2 cellular contexts compared by ENCODE assay signal in genomic region chr18:13435596-13436333, GRCh38.
TF ChIP-seq lines count a peak whose summit lies in the region.

No MANE protein-coding gene starts in this region.

TF ChIP-seq in IMR-90, 13 proteins besides CTCF, POLR2A, EP300 and RAD21 (continued from another document):
- TF ChIP-seq USF2 (IDR thresholded peaks at IDR 0.05; ENCODE audit: low read depth, low read length) = no peak
- no peak for TF ChIP-seq MAZ (IDR thresholded peaks at IDR 0.05; ENCODE audit: borderline replicate concordance, low read depth, low read length)
- no peak for TF ChIP-seq ELK1 (IDR thresholded peaks at IDR 0.05; ENCODE audit: borderline replicate concordance, low read depth, low read length)
- no peak for TF ChIP-seq MXI1 (IDR thresholded peaks at IDR 0.05; ENCODE audit: borderline replicate concordance, low read depth, low read length)
- TF ChIP-seq MAFK (IDR thresholded peaks at IDR 0.05; ENCODE audit: low read depth, low read length) = no peak
- TF ChIP-seq SMC3 (IDR thresholded peaks at IDR 0.05; ENCODE audit: low read depth, low read length) = no peak
- TF ChIP-seq CHD1 (IDR thresholded peaks at IDR 0.05; ENCODE audit: low read depth, low read length) = no peak
- TF ChIP-seq RFX5 (IDR thresholded peaks at IDR 0.05; ENCODE audit: low read depth, low read length) = no peak

TF ChIP-seq in GM23338, 12 proteins besides CTCF, POLR2A, EP300 and RAD21 (continued from another document):
- TF ChIP-seq REST (IDR thresholded peaks at IDR 0.05; ENCODE audit: unreplicated experiment) (no peak), EZH2 (IDR thresholded peaks at IDR 0.05; ENCODE audit: low read depth, unreplicated experiment) (no peak), ZNF114 (CRISPR knock-in tag; IDR thresholded peaks at IDR 0.05) (no peak), POLR2AphosphoS5 (IDR thresholded peaks at IDR 0.05; ENCODE audit: low read depth) (no peak), JUNB (IDR thresholded peaks at IDR 0.05; ENCODE audit: unreplicated experiment) (no peak), NANOG (IDR thresholded peaks at IDR 0.05; ENCODE audit: borderline replicate concordance) (no peak)
